ENCODE assay signal across 1 cellular context in the genomic region with DNA sequence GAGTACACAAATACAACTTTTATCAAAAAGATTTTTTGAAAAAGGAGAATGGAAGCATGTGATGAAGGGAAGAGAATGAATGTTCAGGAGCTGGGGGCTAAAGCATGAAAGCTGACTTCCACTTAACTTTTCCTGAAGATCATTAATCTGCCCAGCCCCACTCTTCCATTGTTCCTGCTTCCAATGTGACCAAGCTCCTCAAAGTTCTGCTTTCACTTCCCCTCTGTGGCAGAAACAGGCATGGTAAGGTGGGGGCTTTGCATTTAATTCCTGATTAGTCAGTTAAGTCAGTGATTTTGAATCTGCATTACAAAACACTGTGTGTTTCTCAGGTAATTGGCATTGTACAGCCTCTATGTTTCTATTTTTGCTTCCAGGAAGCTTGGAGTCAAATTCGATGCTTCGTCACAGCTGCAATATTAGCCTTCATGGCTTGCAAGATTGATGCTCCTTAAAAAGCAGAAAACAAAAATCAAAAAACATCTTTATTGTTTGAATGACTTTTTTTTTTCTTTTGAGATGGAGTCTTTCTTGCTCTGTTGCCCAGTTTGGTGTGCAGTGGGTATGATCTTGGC.
TF ChIP-seq lines count a peak whose summit lies in the region.

No MANE protein-coding gene starts in this region.

TF ChIP-seq in endothelial cell of umbilical vein, 7 proteins besides CTCF, POLR2A, EP300 and RAD21:
- no peak for TF ChIP-seq FOS (IDR thresholded peaks at IDR 0.05; ENCODE audit: borderline replicate concordance, insufficient read depth, low read length)
- TF ChIP-seq EZH2 (IDR thresholded peaks at IDR 0.05; ENCODE audit: borderline replicate concordance, low read depth, low read length, severe bottlenecking), result no peak
- TF ChIP-seq JUN (IDR thresholded peaks at IDR 0.05; ENCODE audit: borderline replicate concordance, insufficient read depth, insufficient read length, low read depth), result no peak
- TF ChIP-seq GATA2 (IDR thresholded peaks at IDR 0.05; ENCODE audit: insufficient read depth, insufficient read length, low read depth, low read length), result no peak
- TF ChIP-seq MAX (IDR thresholded peaks at IDR 0.05; ENCODE audit: insufficient read depth, insufficient read length), result no peak
- TF ChIP-seq POLR2AphosphoS5 (IDR thresholded peaks at IDR 0.05; ENCODE audit: insufficient read depth, low read depth, low read length), result no peak
- TF ChIP-seq MYC (IDR thresholded peaks at IDR 0.05; ENCODE audit: low read depth, low read length), result no peak
